19 cellular contexts compared by ENCODE assay signal in genomic region chr1:53392460-53392859, GRCh38.
"Had no signal": no experiment of that assay in that cellular context is flagged by ENCODE, and none has a peak within 500 bp of the region (broad histone marks: within the 10 kb centered on the region; RNA-seq: fewer than 3 reads in every experiment).

No MANE protein-coding gene starts in this region.

- DNase-seq: activated B cell treated with CpG ODN at 0.5 μM for 24 hours; activated CD4-positive, alpha-beta T cell treated with anti-CD3 and anti-CD28 coated beads, Interleukin-2, amount 10 ng/mL, durations not matched to agents 7 days and 5 days; activated naive CD4-positive, alpha-beta T cell treated with anti-CD3 and anti-CD28 coated beads for 36 hours; dorsolateral prefrontal cortex; endodermal cell; gastrocnemius medialis; heart left ventricle; left colon; naive B cell; retina; stimulated activated CD4-positive, alpha-beta T cell treated with anti-CD3 and anti-CD28 coated beads, Interleukin-15, amount 100 ng/mL, for 24 hours; stimulated activated CD4-positive, alpha-beta T cell treated with anti-CD3 and anti-CD28 coated beads, Interleukin-4, amount 100 ng/mL, for 1 hour; stimulated activated naive B cell treated with anti-CD40 and anti-IgM and Interleukin-4, amounts not matched to agents 10 μg/mL and 1 μg/mL and 100 μg/mL, for 72 hours; tibial artery had no signal

- H3K4me3 Mint-ChIP-seq: activated B cell treated with CpG ODN at 0.5 μM for 24 hours; activated CD4-positive, alpha-beta T cell treated with anti-CD3 and anti-CD28 coated beads, Interleukin-2, amount 10 ng/mL, durations not matched to agents 7 days and 5 days; activated naive CD4-positive, alpha-beta T cell treated with anti-CD3 and anti-CD28 coated beads for 36 hours; endodermal cell; stimulated activated naive B cell treated with anti-CD40 and anti-IgM and Interleukin-4, amounts not matched to agents 10 μg/mL and 1 μg/mL and 100 μg/mL, for 72 hours; T-helper 1 cell treated with Interleukin-12 subunit alpha and Interleukin-12 subunit beta and Interleukin-4 antibody, amounts not matched to agents 30 μg/mL and 1 μg/mL, for 36 hours had no signal

- H3K4me1 ChIP-seq: ascending aorta, gastrocnemius medialis, tibial artery, vagina had no signal

- H3K36me3 Mint-ChIP-seq: naive B cell; stimulated activated naive B cell treated with anti-CD40 and anti-IgM and Interleukin-4, amounts not matched to agents 10 μg/mL and 1 μg/mL and 100 μg/mL, for 72 hours had no signal

- H3K4me1 Mint-ChIP-seq: activated CD4-positive, alpha-beta T cell treated with anti-CD3 and anti-CD28 coated beads, Interleukin-2, amount 10 ng/mL, durations not matched to agents 7 days and 5 days had no signal

- H3K9me3 ChIP-seq: ascending aorta, gastrocnemius medialis, neutrophil, tibial artery, vagina had no signal

- H3K36me3 ChIP-seq: ascending aorta, gastrocnemius medialis, heart left ventricle, neutrophil, tibial artery, vagina had no signal

- H3K4me3 ChIP-seq: ascending aorta, dorsolateral prefrontal cortex, gastrocnemius medialis, heart left ventricle, tibial artery, vagina had no signal

- H3K27me3 ChIP-seq: ascending aorta, gastrocnemius medialis, neutrophil, vagina had no signal

- H3K27ac Mint-ChIP-seq: activated B cell treated with CpG ODN at 0.5 μM for 24 hours; activated CD4-positive, alpha-beta T cell treated with anti-CD3 and anti-CD28 coated beads, Interleukin-2, amount 10 ng/mL, durations not matched to agents 7 days and 5 days; activated naive CD4-positive, alpha-beta T cell treated with anti-CD3 and anti-CD28 coated beads for 36 hours; activated T-helper 2 cell treated with anti-CD3 and anti-CD28 coated beads, Interferon-gamma antibody, Interleukin-2, Interleukin-4, amounts not matched to agents 10 μg/mL and 5 μg/mL and 100 μg/mL, durations not matched to agents 14 hours and 24 hours and 36 hours; endodermal cell; stimulated activated naive B cell treated with anti-CD40 and anti-IgM and Interleukin-4, amounts not matched to agents 10 μg/mL and 1 μg/mL and 100 μg/mL, for 72 hours; T-helper 1 cell treated with Interleukin-12 subunit alpha and Interleukin-12 subunit beta and Interleukin-4 antibody, amounts not matched to agents 30 μg/mL and 1 μg/mL, for 36 hours had no signal

- H3K9me3 Mint-ChIP-seq: activated B cell treated with CpG ODN at 0.5 μM for 24 hours; activated CD4-positive, alpha-beta T cell treated with anti-CD3 and anti-CD28 coated beads, Interleukin-2, amount 10 ng/mL, durations not matched to agents 7 days and 5 days; activated naive CD4-positive, alpha-beta T cell treated with anti-CD3 and anti-CD28 coated beads for 36 hours; activated T-helper 2 cell treated with anti-CD3 and anti-CD28 coated beads, Interferon-gamma antibody, Interleukin-2, Interleukin-4, amounts not matched to agents 10 μg/mL and 5 μg/mL and 100 μg/mL, durations not matched to agents 14 hours and 24 hours and 36 hours; stimulated activated naive B cell treated with anti-CD40 and anti-IgM and Interleukin-4, amounts not matched to agents 10 μg/mL and 1 μg/mL and 100 μg/mL, for 72 hours had no signal

- H3K27ac ChIP-seq: ascending aorta, dorsolateral prefrontal cortex, gastrocnemius medialis, heart left ventricle, neutrophil, tibial artery, vagina had no signal
